Comparison of ENCODE assay signal across 11 cellular contexts in genomic region chr10:86410542-86411124, GRCh38. TPM values are rescaled to one million over a fixed set of nuclear protein-coding genes. Genes with fewer than 3 reads are reported as not detected.
DNase-seq lines count a peak whose midpoint lies in the region; ATAC-seq and TF ChIP-seq lines count a peak whose summit lies in the region.
"Had no signal": no experiment of that assay in that cellular context is flagged by ENCODE, and none has a peak within 500 bp of the region (broad histone marks: within the 10 kb centered on the region; RNA-seq: fewer than 3 reads in every experiment).

No MANE protein-coding gene starts in this region.

- peak; percentile 4 for ATAC-seq in activated CD8-positive, alpha-beta memory T cell treated with anti-CD3 and anti-CD28 coated beads, Interleukin-2, amount 10 ng/mL, durations not matched to agents 7 days and 5 days
- peak; percentile 9 for ATAC-seq in activated T-helper 17 cell treated with anti-CD3 and anti-CD28 coated beads, Interleukin-2, amount 50 U/mL, for 72 hours (replicated peaks)
- ATAC-seq in gastroesophageal sphincter (no peak), left lung (no peak), GM19328 (IDR thresholded peaks at IDR 0.05; ENCODE audit: unreplicated experiment) (no peak)

- H3K4me3 ChIP-seq in gastroesophageal sphincter: no peak overlapping the region
- H3K4me3 ChIP-seq in thymus (ENCODE audit: low read length): no peak overlapping the region
- no peak overlapping the region for H3K4me3 ChIP-seq in left lung

- H3K27me3 ChIP-seq in gastroesophageal sphincter (no peaks in the 10 kb centered on the region), thymus (ENCODE audit: control insufficient read depth, insufficient read depth) (no peaks in the 10 kb centered on the region), left lung (no peaks in the 10 kb centered on the region)

- WGBS in gastroesophageal sphincter (ENCODE audit: low coverage in 1 of 2), 2 donors: 57 to 88% methylated on average over 4 of the region's 4 CpGs
- WGBS in thymus: 87% methylated on average over 4 of the region's 4 CpGs

- H3K27ac ChIP-seq in gastroesophageal sphincter: peak overlapping the region in 3 of 4 donors; percentile 13 to 42 (median 37)
- peak overlapping the region; percentile 80 for H3K27ac ChIP-seq in thymus (ENCODE audit: low read depth)
- H3K27ac ChIP-seq in left lung: no peak overlapping the region

- H3K9me3 ChIP-seq in gastroesophageal sphincter (no peaks in the 10 kb centered on the region), thymus (ENCODE audit: control insufficient read depth) (no peaks in the 10 kb centered on the region), left lung (no peaks in the 10 kb centered on the region)

- peaks cover 36% of the 10 kb centered on the region for H3K4me1 Mint-ChIP-seq in activated CD8-positive, alpha-beta memory T cell treated with anti-CD3 and anti-CD28 coated beads, Interleukin-2, amount 10 ng/mL, durations not matched to agents 7 days and 5 days
- H3K4me1 Mint-ChIP-seq in activated T-helper 17 cell treated with anti-CD3 and anti-CD28 coated beads, Interleukin-2, amount 50 U/mL, for 72 hours: peaks cover 24% of the 10 kb centered on the region
- H3K4me1 Mint-ChIP-seq: neural crest cell had no signal

- H3K4me3 Mint-ChIP-seq in activated CD8-positive, alpha-beta memory T cell treated with anti-CD3 and anti-CD28 coated beads, Interleukin-2, amount 10 ng/mL, durations not matched to agents 7 days and 5 days: no peak overlapping the region
- H3K4me3 Mint-ChIP-seq in activated T-helper 17 cell treated with anti-CD3 and anti-CD28 coated beads, Interleukin-2, amount 50 U/mL, for 72 hours: peak overlapping the region; percentile 81
- H3K4me3 Mint-ChIP-seq: neural crest cell had no signal

- CTCF ChIA-PET in activated CD8-positive, alpha-beta memory T cell treated with anti-CD3 and anti-CD28 coated beads, Interleukin-2, amount 10 ng/mL, durations not matched to agents 7 days and 5 days (lab: Charles Lee): interaction anchor here (1.5 to 5.5 kb wide), 4 partner anchors 9 to 175 kb away, joined by 6 to 87 read pairs (median 6); partner anchors contain the start of gene WAPL

- no peak for TF ChIP-seq POLR2A in gastroesophageal sphincter (IDR thresholded peaks at IDR 0.05)

- DNase-seq in activated CD8-positive, alpha-beta memory T cell treated with anti-CD3 and anti-CD28 coated beads, Interleukin-2, amount 10 ng/mL, durations not matched to agents 7 days and 5 days: no peak
- DNase-seq in activated CD8-positive, alpha-beta memory T cell treated with anti-CD3 and anti-CD28 coated beads, Interleukin-2, amount 50 U/mL, for 4 hours: no peak
- DNase-seq in NCI-H2171 treated with DMSO at 0.1 percent for 48 hours (lab: John Stamatoyannopoulos, UW): no peak
- no peak for DNase-seq in left lung
- DNase-seq: activated B cell treated with CpG ODN at 0.5 μM for 24 hours; effector CD8-positive, alpha-beta T cell had no signal

- TF ChIP-seq CTCF in gastroesophageal sphincter (IDR thresholded peaks at IDR 0.05) (no peak), left lung (IDR thresholded peaks at IDR 0.05) (no peak)

- peak overlapping the region; percentile 91 for H3K27ac Mint-ChIP-seq in activated CD8-positive, alpha-beta memory T cell treated with anti-CD3 and anti-CD28 coated beads, Interleukin-2, amount 10 ng/mL, durations not matched to agents 7 days and 5 days
- peak overlapping the region; percentile 71 for H3K27ac Mint-ChIP-seq in activated T-helper 17 cell treated with anti-CD3 and anti-CD28 coated beads, Interleukin-2, amount 50 U/mL, for 72 hours

- H3K9me3 Mint-ChIP-seq in activated CD8-positive, alpha-beta memory T cell treated with anti-CD3 and anti-CD28 coated beads, Interleukin-2, amount 10 ng/mL, durations not matched to agents 7 days and 5 days (ENCODE audit: low read depth): peaks cover 7% of the 10 kb centered on the region
- H3K9me3 Mint-ChIP-seq in activated T-helper 17 cell treated with anti-CD3 and anti-CD28 coated beads, Interleukin-2, amount 50 U/mL, for 72 hours: peaks cover 8% of the 10 kb centered on the region
- H3K9me3 Mint-ChIP-seq: activated B cell treated with CpG ODN at 0.5 μM for 24 hours had no signal

- intact Hi-C loops in left lung (cut with DNase I): no loop called here

- H3K27me3 Mint-ChIP-seq in activated CD8-positive, alpha-beta memory T cell treated with anti-CD3 and anti-CD28 coated beads, Interleukin-2, amount 10 ng/mL, durations not matched to agents 7 days and 5 days: peaks cover 4% of the 10 kb centered on the region
- H3K27me3 Mint-ChIP-seq in activated T-helper 17 cell treated with anti-CD3 and anti-CD28 coated beads, Interleukin-2, amount 50 U/mL, for 72 hours: no peaks in the 10 kb centered on the region
- H3K27me3 Mint-ChIP-seq: activated B cell treated with CpG ODN at 0.5 μM for 24 hours had no signal

- H3K4me1 ChIP-seq in gastroesophageal sphincter: peaks cover 0 to 23% (median 12%) of the 10 kb centered on the region in 3 donors
- H3K4me1 ChIP-seq in thymus (ENCODE audit: control insufficient read depth, insufficient read depth, low read length): peaks cover 31% of the 10 kb centered on the region
- peaks cover 7 to 14% of the 10 kb centered on the region in 2 donors for H3K4me1 ChIP-seq in left lung

- no peaks in the 10 kb centered on the region for H3K36me3 ChIP-seq in gastroesophageal sphincter
- no peaks in the 10 kb centered on the region for H3K36me3 ChIP-seq in thymus (ENCODE audit: control insufficient read depth, insufficient read depth)
- H3K36me3 ChIP-seq in left lung: no peaks in the 10 kb centered on the region

- TF ChIP-seq EP300 in gastroesophageal sphincter (IDR thresholded peaks at IDR 0.05): no peak

- peaks cover 10% of the 10 kb centered on the region for H3K36me3 Mint-ChIP-seq in activated CD8-positive, alpha-beta memory T cell treated with anti-CD3 and anti-CD28 coated beads, Interleukin-2, amount 10 ng/mL, durations not matched to agents 7 days and 5 days
- H3K36me3 Mint-ChIP-seq in activated T-helper 17 cell treated with anti-CD3 and anti-CD28 coated beads, Interleukin-2, amount 50 U/mL, for 72 hours (ENCODE audit: low read depth): no peaks in the 10 kb centered on the region

RNA-seq across cellular contexts. Expression of gene GRID1, which starts 44.0 kb away (rescaled TPM):
- not detected for total RNA-seq in activated CD8-positive, alpha-beta memory T cell treated with anti-CD3 and anti-CD28 coated beads, Interleukin-2, amount 10 ng/mL, durations not matched to agents 7 days and 5 days
- not detected for total RNA-seq in activated T-helper 17 cell treated with anti-CD3 and anti-CD28 coated beads, Interleukin-2, amount 50 U/mL, for 72 hours
- total RNA-seq in gastroesophageal sphincter: 1 to 10 TPM; 1.2 to 2.7 (median 1.7) TPM
- polyA plus RNA-seq in thymus: 0.46 TPM
- total RNA-seq in left lung: 1 to 10 TPM; 1.1 to 2.6 TPM
- total RNA-seq: activated B cell treated with CpG ODN at 0.5 μM for 24 hours had no signal

Comparison
In these comparisons a context has a peak if more than half of its experiments do, and no peak if none do; other contexts are left out.
1. ATAC-seq: peak in activated CD8-positive, alpha-beta memory T cell treated with anti-CD3 and anti-CD28 coated beads, Interleukin-2, amount 10 ng/mL, durations not matched to agents 7 days and 5 days (single experiment) and activated T-helper 17 cell treated with anti-CD3 and anti-CD28 coated beads, Interleukin-2, amount 50 U/mL, for 72 hours (single experiment); none in gastroesophageal sphincter (single experiment), left lung (single experiment) and GM19328 (single experiment).
2. H3K27ac ChIP-seq: peak in gastroesophageal sphincter (3 of 4) and thymus (single experiment); none in left lung (0 of 2).